In the genomic region with DNA sequence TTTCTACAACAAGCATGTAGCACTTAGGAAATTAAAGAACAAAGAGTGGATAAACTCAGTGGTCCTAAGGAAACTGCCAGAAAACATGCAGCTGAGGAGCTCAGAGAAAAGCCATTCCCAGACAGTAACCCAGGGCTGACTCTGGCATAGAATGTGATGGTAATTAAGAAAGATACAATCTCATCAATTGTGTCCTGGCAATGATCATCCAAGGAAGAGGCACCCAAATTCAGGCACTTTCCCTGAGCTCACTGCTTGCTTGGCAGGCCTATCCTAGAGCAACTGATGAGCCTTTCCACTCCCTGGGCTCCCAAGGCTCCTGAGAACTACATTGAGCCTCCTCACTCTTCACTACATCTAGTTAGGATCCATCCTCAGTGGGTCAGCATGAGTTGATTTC, we compare ENCODE assay signal across 15 cellular contexts. TPM values are rescaled to one million over a fixed set of nuclear protein-coding genes. Genes with fewer than 3 reads are reported as not detected.
DNase-seq lines count a peak whose midpoint lies in the region; ATAC-seq and TF ChIP-seq lines count a peak whose summit lies in the region.
"Had no signal": no experiment of that assay in that cellular context is flagged by ENCODE, and none has a peak within 500 bp of the region (broad histone marks: within the 10 kb centered on the region; RNA-seq: fewer than 3 reads in every experiment).

No MANE protein-coding gene starts in this region.

- H3K4me1 Mint-ChIP-seq in activated T-cell treated with anti-CD3 and anti-CD28 coated beads, Interleukin-2, amount 50 U/mL, for 72 hours (ENCODE audit: low read depth), result peaks cover 11% of the 10 kb centered on the region
- H3K4me1 Mint-ChIP-seq in T-helper 17 cell, result peaks cover 11% of the 10 kb centered on the region
- peaks cover 2% of the 10 kb centered on the region for H3K4me1 Mint-ChIP-seq in activated naive CD4-positive, alpha-beta T cell treated with anti-CD3 and anti-CD28 coated beads, Interleukin-2, amount 10 ng/mL, durations not matched to agents 7 days and 5 days
- H3K4me1 Mint-ChIP-seq: B cell had no signal

- ATAC-seq in activated T-cell treated with anti-CD3 and anti-CD28 coated beads, Interleukin-2, amount 50 U/mL, for 72 hours (replicated peaks in 1 of 2), result no peak
- ATAC-seq in HCT116 (no peak), T-helper 17 cell (no peak), esophagus mucosa (peak; percentile 15)

- RAD21 ChIA-PET in HCT116 (lab: Charles Lee; ENCODE audit: low non-redundant PET in 1 of 2, low total read pairs in 2 of 2, uncharacterized antibody in 2 of 2, unreplicated experiment in 2 of 2), result no interaction called here

- POLR2A ChIA-PET in HCT116 (lab: Charles Lee), result no interaction called here

- intact Hi-C loops in HCT116 (cut with micrococcal nuclease), result no loop called here

- no peaks in the 10 kb centered on the region for H3K27me3 Mint-ChIP-seq in activated T-cell treated with anti-CD3 and anti-CD28 coated beads, Interleukin-2, amount 50 U/mL, for 72 hours (ENCODE audit: low read depth)
- no peaks in the 10 kb centered on the region for H3K27me3 Mint-ChIP-seq in T-helper 17 cell
- no peaks in the 10 kb centered on the region for H3K27me3 Mint-ChIP-seq in activated naive CD4-positive, alpha-beta T cell treated with anti-CD3 and anti-CD28 coated beads, Interleukin-2, amount 10 ng/mL, durations not matched to agents 7 days and 5 days
- H3K27me3 Mint-ChIP-seq: B cell; CD4-positive, alpha-beta memory T cell had no signal

- H3K4me1 ChIP-seq in HCT116 (ENCODE audit: control insufficient read depth in 1 of 2, insufficient read depth in 2 of 2, low read length in 2 of 2), result no peaks in the 10 kb centered on the region

- peaks cover 96% of the 10 kb centered on the region for H3K79me2 ChIP-seq in HCT116 (ENCODE audit: insufficient read depth, low read length)

- peaks cover 68 to 73% of the 10 kb centered on the region in 2 experiments for H3K36me3 ChIP-seq in HCT116 (ENCODE audit: control insufficient read depth in 1 of 2, insufficient read depth in 2 of 2, low read length in 2 of 2)

- no peak for TF ChIP-seq RAD21 in HCT116 (IDR thresholded peaks at IDR 0.05; ENCODE audit: low read depth)

- H3K27me3 ChIP-seq in HCT116 (ENCODE audit: insufficient read depth, low read length), result no peaks in the 10 kb centered on the region

- H3K36me3 Mint-ChIP-seq in activated T-cell treated with anti-CD3 and anti-CD28 coated beads, Interleukin-2, amount 50 U/mL, for 72 hours (ENCODE audit: insufficient read depth in 2 of 2), result peaks cover 24 to 63% of the 10 kb centered on the region in 2 donors
- H3K36me3 Mint-ChIP-seq in T-helper 17 cell (ENCODE audit: low read depth), result peaks cover 2% of the 10 kb centered on the region
- peaks cover 63% of the 10 kb centered on the region for H3K36me3 Mint-ChIP-seq in activated naive CD4-positive, alpha-beta T cell treated with anti-CD3 and anti-CD28 coated beads, Interleukin-2, amount 10 ng/mL, durations not matched to agents 7 days and 5 days

- H3K9me3 ChIP-seq in HCT116 (ENCODE audit: control insufficient read depth in 1 of 2, insufficient read depth in 1 of 2, low read depth in 1 of 2, low read length in 2 of 2) (no peaks in the 10 kb centered on the region), T-helper 17 cell (ENCODE audit: control insufficient read depth, low read length, poor library complexity, severe bottlenecking) (no peaks in the 10 kb centered on the region)

- H3K9me2 ChIP-seq in HCT116 (ENCODE audit: insufficient read depth), result no peaks in the 10 kb centered on the region

- no peak overlapping the region for H3K4me3 ChIP-seq in HCT116 (replicated peaks in 1 of 2; ENCODE audit: low read depth in 1 of 2, low read length in 2 of 2)

- no peak overlapping the region for H3K27ac ChIP-seq in HCT116 (ENCODE audit: low read depth, low read length)

- DNase-seq in activated T-cell treated with anti-CD3 and anti-CD28 coated beads, Interleukin-2, amount 50 U/mL, for 72 hours, result no peak
- no peak for DNase-seq in activated T-cell treated with anti-CD3 and anti-CD28 coated beads, Interleukin-2, amount 50 U/mL, for 48 hours
- DNase-seq in HCT116 (ENCODE audit: low read depth, low spot score) (no peak), T-helper 17 cell (no peak)
- no peak for DNase-seq in activated naive CD4-positive, alpha-beta T cell treated with anti-CD3 and anti-CD28 coated beads, Interleukin-2, amount 10 ng/mL, durations not matched to agents 7 days and 5 days
- DNase-seq in stimulated activated CD4-positive, alpha-beta T cell treated with anti-CD3 and anti-CD28 coated beads, Interleukin-15, amount 100 ng/mL, for 24 hours, result no peak
- DNase-seq: C1 segment of cervical spinal cord; CD4-positive, alpha-beta memory T cell; COR-L47; DMS153; DND-41; GDM1; HCEC 1CT had no signal

- TF ChIP-seq CTCF in HCT116 (IDR thresholded peaks at IDR 0.05 in 2 of 3, conservative IDR thresholded peaks at IDR 0.05 in 1 of 3; ENCODE audit: borderline replicate concordance in 1 of 3, insufficient read depth in 1 of 3, low read depth in 2 of 3, low read length in 2 of 3), result no peak

- BruUV-seq in HCT116 (replicated peaks; lab: Mats Ljungman, UMichigan), result no TSS peak

- no peak overlapping the region for H2AFZ ChIP-seq in HCT116 (ENCODE audit: low read depth, low read length, poor library complexity, severe bottlenecking)

- no peak overlapping the region for H3K4me2 ChIP-seq in HCT116 (ENCODE audit: low read length)

- peaks cover 22% of the 10 kb centered on the region; the same call in 1 of the 2 replicates for H4K20me1 ChIP-seq in HCT116 (ENCODE audit: insufficient read depth)

- no peak overlapping the region for H3K9ac ChIP-seq in HCT116 (ENCODE audit: low read length)

- no peak for TF ChIP-seq POLR2A in HCT116 (IDR thresholded peaks at IDR 0.05; ENCODE audit: borderline replicate concordance, extremely low read depth, insufficient read depth, insufficient read length)

- CTCF ChIA-PET in HCT116 (lab: Charles Lee), result no interaction called here
- CTCF ChIA-PET in activated naive CD4-positive, alpha-beta T cell treated with anti-CD3 and anti-CD28 coated beads, Interleukin-2, amount 10 ng/mL, durations not matched to agents 7 days and 5 days (lab: Charles Lee), result no interaction called here

- no peak overlapping the region for H3K4me3 Mint-ChIP-seq in activated T-cell treated with anti-CD3 and anti-CD28 coated beads, Interleukin-2, amount 50 U/mL, for 72 hours
- H3K4me3 Mint-ChIP-seq in T-helper 17 cell, result no peak overlapping the region
- H3K4me3 Mint-ChIP-seq in activated naive CD4-positive, alpha-beta T cell treated with anti-CD3 and anti-CD28 coated beads, Interleukin-2, amount 10 ng/mL, durations not matched to agents 7 days and 5 days, result no peak overlapping the region
- H3K4me3 Mint-ChIP-seq: B cell; CD4-positive, alpha-beta memory T cell had no signal

- peak overlapping the region; percentile 8 for H3K27ac Mint-ChIP-seq in activated T-cell treated with anti-CD3 and anti-CD28 coated beads, Interleukin-2, amount 50 U/mL, for 72 hours
- peak overlapping the region; percentile 84 for H3K27ac Mint-ChIP-seq in T-helper 17 cell
- no peak overlapping the region for H3K27ac Mint-ChIP-seq in activated naive CD4-positive, alpha-beta T cell treated with anti-CD3 and anti-CD28 coated beads, Interleukin-2, amount 10 ng/mL, durations not matched to agents 7 days and 5 days
- H3K27ac Mint-ChIP-seq: B cell had no signal

- no peaks in the 10 kb centered on the region for H3K9me3 Mint-ChIP-seq in activated T-cell treated with anti-CD3 and anti-CD28 coated beads, Interleukin-2, amount 50 U/mL, for 72 hours
- no peaks in the 10 kb centered on the region for H3K9me3 Mint-ChIP-seq in activated naive CD4-positive, alpha-beta T cell treated with anti-CD3 and anti-CD28 coated beads, Interleukin-2, amount 10 ng/mL, durations not matched to agents 7 days and 5 days
- H3K9me3 Mint-ChIP-seq: CD4-positive, alpha-beta memory T cell had no signal

TF ChIP-seq in HCT116, 20 proteins besides CTCF, POLR2A, EP300 and RAD21:
- TF ChIP-seq POLR2AphosphoS5 (IDR thresholded peaks at IDR 0.05; ENCODE audit: low read depth, low read length), result peak; percentile 21; the same call in 1 of the 2 replicates
- no peak for TF ChIP-seq EGR1 (IDR thresholded peaks at IDR 0.05; ENCODE audit: low read depth)

RNA-seq across cellular contexts. Expression of a gene that starts 16.2 kb away (rescaled TPM):
- total RNA-seq in activated T-cell treated with anti-CD3 and anti-CD28 coated beads, Interleukin-2, amount 50 U/mL, for 72 hours, result 100 to 1,000 TPM; 158 to 165 TPM
- total RNA-seq in HCT116 (2021; ENCODE audit: unreplicated experiment), result 121 TPM
- polyA plus RNA-seq in HCT116 (2012), result 76.3 and 109 TPM in 2 replicates
- total RNA-seq in T-helper 17 cell, result 10 to 100 TPM; 18.8 to 20.6 TPM
- 56.0 TPM for total RNA-seq in esophagus mucosa
